Comparison of ENCODE assay signal across 14 cellular contexts in genomic region chr10:43226851-43227845, GRCh38. TPM values are rescaled to one million over a fixed set of nuclear protein-coding genes. Genes with fewer than 3 reads are reported as not detected.
DNase-seq lines count a peak whose midpoint lies in the region; ATAC-seq and TF ChIP-seq lines count a peak whose summit lies in the region.
"Had no signal": no experiment of that assay in that cellular context is flagged by ENCODE, and none has a peak within 500 bp of the region (broad histone marks: within the 10 kb centered on the region; RNA-seq: fewer than 3 reads in every experiment).

No MANE protein-coding gene starts in this region.

- H3K36me3 Mint-ChIP-seq in activated T-cell treated with anti-CD3 and anti-CD28 coated beads, Interleukin-2, amount 50 U/mL, for 24 hours (ENCODE audit: low read depth), result no peaks in the 10 kb centered on the region
- H3K36me3 Mint-ChIP-seq in MCF 10A (ENCODE audit: insufficient read depth, unreplicated experiment), result no peaks in the 10 kb centered on the region
- H3K36me3 Mint-ChIP-seq: activated naive CD4-positive, alpha-beta T cell treated with anti-CD3 and anti-CD28 coated beads, Interleukin-2, amount 50 U/mL, for 72 hours had no signal

- TF ChIP-seq POLR2A in adrenal gland (IDR thresholded peaks at IDR 0.05), result no peak
- no peak for TF ChIP-seq POLR2A in right lobe of liver (IDR thresholded peaks at IDR 0.05)
- no peak for TF ChIP-seq POLR2A in transverse colon (IDR thresholded peaks at IDR 0.05)

- H3K4me3 Mint-ChIP-seq in activated T-cell treated with anti-CD3 and anti-CD28 coated beads, Interleukin-2, amount 50 U/mL, for 24 hours, result no peak overlapping the region
- no peak overlapping the region for H3K4me3 Mint-ChIP-seq in MCF 10A (ENCODE audit: unreplicated experiment)

- TF ChIP-seq EP300 in transverse colon (IDR thresholded peaks at IDR 0.05; ENCODE audit: low read depth), result no peak

- intact Hi-C loops in adrenal gland (cut with DNase I) (loop anchor here in 1 of 2 donors (10.0 kb wide), 1 partner anchor 92 kb away; the partner anchor contains the start of gene CSGALNACT2), right lobe of liver (cut with DNase I) (no loop called here), transverse colon (cut with DNase I; ENCODE audit: low total_unique reads) (no loop called here), MCF 10A (cut with micrococcal nuclease) (no loop called here)

- CTCF ChIA-PET in MCF 10A (lab: Yijun Ruan, JAX), result no interaction called here

- no peak for ATAC-seq in right lobe of liver
- no peak for ATAC-seq in GM18909 (IDR thresholded peaks at IDR 0.05; ENCODE audit: poor library complexity, unreplicated experiment)
- ATAC-seq: activated naive CD4-positive, alpha-beta T cell treated with anti-CD3 and anti-CD28 coated beads, Interleukin-2, amount 50 U/mL, for 72 hours had no signal

- peaks cover 44% of the 10 kb centered on the region for H3K4me1 Mint-ChIP-seq in activated T-cell treated with anti-CD3 and anti-CD28 coated beads, Interleukin-2, amount 50 U/mL, for 24 hours (ENCODE audit: low read depth)
- peaks cover 6% of the 10 kb centered on the region for H3K4me1 Mint-ChIP-seq in MCF 10A (ENCODE audit: insufficient read depth, unreplicated experiment)

- peaks cover 26% of the 10 kb centered on the region for H3K27me3 Mint-ChIP-seq in activated T-cell treated with anti-CD3 and anti-CD28 coated beads, Interleukin-2, amount 50 U/mL, for 24 hours
- H3K27me3 Mint-ChIP-seq in MCF 10A (ENCODE audit: insufficient read depth, unreplicated experiment), result peaks cover 15% of the 10 kb centered on the region

- H3K36me3 ChIP-seq in adrenal gland (replicated peaks in 1 of 2) (no peaks in the 10 kb centered on the region), right lobe of liver (no peaks in the 10 kb centered on the region), transverse colon (no peaks in the 10 kb centered on the region)

- peaks cover 9% of the 10 kb centered on the region for H3K27me3 ChIP-seq in adrenal gland
- peaks cover 0 to 15% of the 10 kb centered on the region in 2 donors for H3K27me3 ChIP-seq in right lobe of liver
- peaks cover 37% of the 10 kb centered on the region for H3K27me3 ChIP-seq in transverse colon

- TF ChIP-seq CTCF in adrenal gland (IDR thresholded peaks at IDR 0.05) (no peak), right lobe of liver (IDR thresholded peaks at IDR 0.05) (no peak), transverse colon (IDR thresholded peaks at IDR 0.05) (no peak), MCF 10A (IDR thresholded peaks at IDR 0.05; ENCODE audit: unreplicated experiment) (no peak)

- peak; percentile 27 for DNase-seq in activated T-cell treated with anti-CD3 and anti-CD28 coated beads, Interleukin-2, amount 50 U/mL, for 24 hours
- DNase-seq in activated T-cell treated with anti-CD3 and anti-CD28 coated beads for 4 hours, result no peak
- peak in 5 of 7 donors; percentile 4 to 19 (median 11) for DNase-seq in adrenal gland
- DNase-seq in right lobe of liver, result peak; percentile 10 to 39 (median 25)
- peak; percentile 4 for DNase-seq in transverse colon
- DNase-seq in MCF 10A (ENCODE audit: unreplicated experiment), result no peak
- no peak for DNase-seq in NCI-H69 (lab: John Stamatoyannopoulos, UW)
- DNase-seq: foreskin melanocyte; SHP77 treated with DMSO at 0.1 percent for 48 hours; stimulated activated CD4-positive, alpha-beta T cell treated with anti-CD3 and anti-CD28 coated beads, Interleukin-2, amount 100 ng/mL, for 48 hours had no signal

- H3K4me1 ChIP-seq in adrenal gland (replicated peaks in 1 of 2) (peaks cover 16 to 30% of the 10 kb centered on the region in 2 donors), right lobe of liver (peaks cover 0 to 4% (median 0%) of the 10 kb centered on the region in 4 donors), transverse colon (peaks cover 0 to 12% (median 11%) of the 10 kb centered on the region in 4 donors)

- no peaks in the 10 kb centered on the region for H3K9me3 ChIP-seq in adrenal gland (replicated peaks in 1 of 3)
- H3K9me3 ChIP-seq in right lobe of liver, result no peaks in the 10 kb centered on the region
- no peaks in the 10 kb centered on the region for H3K9me3 ChIP-seq in transverse colon

- H3K9me3 Mint-ChIP-seq in activated T-cell treated with anti-CD3 and anti-CD28 coated beads, Interleukin-2, amount 50 U/mL, for 24 hours, result no peaks in the 10 kb centered on the region
- H3K9me3 Mint-ChIP-seq in MCF 10A (ENCODE audit: unreplicated experiment), result no peaks in the 10 kb centered on the region
- H3K9me3 Mint-ChIP-seq: activated naive CD4-positive, alpha-beta T cell treated with anti-CD3 and anti-CD28 coated beads, Interleukin-2, amount 50 U/mL, for 72 hours had no signal

- BruUV-seq in MCF 10A (replicated peaks; lab: Mats Ljungman, UMichigan), result no TSS peak

- H3K27ac Mint-ChIP-seq in activated T-cell treated with anti-CD3 and anti-CD28 coated beads, Interleukin-2, amount 50 U/mL, for 24 hours, result no peak overlapping the region
- no peak overlapping the region for H3K27ac Mint-ChIP-seq in MCF 10A (ENCODE audit: low read depth, unreplicated experiment)
- H3K27ac Mint-ChIP-seq: activated naive CD4-positive, alpha-beta T cell treated with anti-CD3 and anti-CD28 coated beads, Interleukin-2, amount 50 U/mL, for 72 hours had no signal

- POLR2A ChIA-PET in MCF 10A (lab: Yijun Ruan, JAX), result no interaction called here

- H3K4me3 ChIP-seq in adrenal gland (no peak overlapping the region), right lobe of liver (no peak overlapping the region), transverse colon (no peak overlapping the region)

- 91 to 96% (median 94%) methylated on average over 7 to 8 of the region's 8 CpGs for WGBS in adrenal gland, 4 donors
- WGBS in right lobe of liver (ENCODE audit: insufficient coverage, low coverage, low lambda C conversion rate, missing lambda C conversion rate), result 83% methylated on average over 4 of the region's 8 CpGs
- WGBS in transverse colon (ENCODE audit: low coverage in 1 of 2), 2 donors, result 87% methylated on average over 3 to 8 of the region's 8 CpGs

- H3K27ac ChIP-seq in adrenal gland (no peak overlapping the region), right lobe of liver (no peak overlapping the region), transverse colon (no peak overlapping the region)

- in situ Hi-C loops in transverse colon (cut with MboI; ENCODE audit: low pct_ligation_motif_present in 1 of 4, low pct_unique_long_range_greater_than_20kb in 1 of 4, low sequenced_read_pairs in 3 of 4), result no loop called here

RNA-seq across cellular contexts. Expression of gene RASGEF1A, which starts 39.7 kb away (rescaled TPM):
- total RNA-seq in adrenal gland, result 1 to 10 TPM; 1.0 to 8.1 (median 2.4) TPM
- 10 to 100 TPM in 1 of 3 donors, 1 to 10 TPM in 1, under 1 TPM in 1; 0.98 to 11.3 (median 2.0) TPM for polyA plus RNA-seq in adrenal gland
- total RNA-seq in right lobe of liver, result under 1 TPM; 0.05 to 0.30 (median 0.12) TPM
- total RNA-seq in transverse colon, result 1 to 10 TPM in 1 of 4 donors, under 1 TPM in 1, not detected in 2; 0.41 to 2.5 TPM
- total RNA-seq in MCF 10A (2022), result not detected in 2 replicates
- total RNA-seq: Daoy, osteocyte had no signal

Comparison
In these comparisons a context has a peak if more than half of its experiments do, and no peak if none do; other contexts are left out.
1. DNase-seq: peak in activated T-cell treated with anti-CD3 and anti-CD28 coated beads, Interleukin-2, amount 50 U/mL, for 24 hours (single experiment), adrenal gland (5 of 7), right lobe of liver (3 of 3) and transverse colon (single experiment); none in activated T-cell treated with anti-CD3 and anti-CD28 coated beads for 4 hours (single experiment), MCF 10A (single experiment) and NCI-H69 (single experiment).